In genomic region chr1:150561830-150562367, GRCh38 we compare ENCODE assay signal across 1 cellular context.
TF ChIP-seq lines count a peak whose summit lies in the region.

No MANE protein-coding gene starts in this region.

TF ChIP-seq in HepG2, 621 proteins besides CTCF, POLR2A, EP300 and RAD21 (continued from another document and continues in another):
- TF ChIP-seq ZNF607 (CRISPR knock-in tag; IDR thresholded peaks at IDR 0.05; ENCODE audit: borderline replicate concordance) (no peak), JUNB (CRISPR knock-in tag; IDR thresholded peaks at IDR 0.05; ENCODE audit: borderline replicate concordance) (no peak), ZNF12 (CRISPR knock-in tag; IDR thresholded peaks at IDR 0.05) (no peak), ZNF883 (CRISPR knock-in tag; IDR thresholded peaks at IDR 0.05; ENCODE audit: not compliant biosample characterization) (no peak), CEBPG (CRISPR knock-in tag; IDR thresholded peaks at IDR 0.05) (no peak; the same call in 1 of the 2 replicates), SMAD9 (CRISPR knock-in tag; IDR thresholded peaks at IDR 0.05) (no peak), ZNF784 (CRISPR knock-in tag; IDR thresholded peaks at IDR 0.05; ENCODE audit: borderline replicate concordance) (no peak), ZNF530 (CRISPR knock-in tag; IDR thresholded peaks at IDR 0.05; ENCODE audit: low read depth) (no peak), ELF1 (CRISPR knock-in tag; IDR thresholded peaks at IDR 0.05) (peak; percentile 58; the same call in 1 of the 2 replicates), ZNF710 (CRISPR knock-in tag; IDR thresholded peaks at IDR 0.05; ENCODE audit: borderline replicate concordance) (no peak), FOXK2 (IDR thresholded peaks at IDR 0.05) (no peak), ZBTB42 (CRISPR knock-in tag; IDR thresholded peaks at IDR 0.05) (0 out of 2 replicates have a peak, but pooled peaks have one; percentile 16), ZFP36L1 (CRISPR knock-in tag; IDR thresholded peaks at IDR 0.05) (no peak), ZNF383 (CRISPR knock-in tag; IDR thresholded peaks at IDR 0.05; ENCODE audit: borderline replicate concordance) (no peak), MAZ (IDR thresholded peaks at IDR 0.05; ENCODE audit: borderline replicate concordance, low read depth, low read length) (peak; percentile 75; the same call in 1 of the 2 replicates), MAZ (CRISPR knock-in tag; IDR thresholded peaks at IDR 0.05; ENCODE audit: low read depth) (peak; percentile 79), KDM3A (CRISPR knock-in tag; IDR thresholded peaks at IDR 0.05; ENCODE audit: low read depth) (no peak), SALL1 (CRISPR knock-in tag; IDR thresholded peaks at IDR 0.05) (no peak), ZFP62 (CRISPR knock-in tag; IDR thresholded peaks at IDR 0.05) (no peak), SOX13 (IDR thresholded peaks at IDR 0.05) (no peak), SOX13 (CRISPR knock-in tag; conservative IDR thresholded peaks at IDR 0.05 in 1 of 2, IDR thresholded peaks at IDR 0.05 in 1 of 2) (peak in 1 of 2 experiments; percentile 80; a peak in 2 of 4 replicates), ASH2L (IDR thresholded peaks at IDR 0.05; ENCODE audit: insufficient read length, low read depth, low read length) (no peak), ZNF30 (CRISPR knock-in tag; IDR thresholded peaks at IDR 0.05) (no peak), MBNL3 (CRISPR knock-in tag; conservative IDR thresholded peaks at IDR 0.05) (no peak), ZNF510 (CRISPR knock-in tag; IDR thresholded peaks at IDR 0.05; ENCODE audit: low read depth) (no peak), MYNN (CRISPR knock-in tag; IDR thresholded peaks at IDR 0.05; ENCODE audit: low read depth) (no peak), REXO4 (CRISPR knock-in tag; IDR thresholded peaks at IDR 0.05; ENCODE audit: borderline replicate concordance) (no peak), TRIM24 (CRISPR knock-in tag; IDR thresholded peaks at IDR 0.05) (no peak), SNAPC5 (CRISPR knock-in tag; IDR thresholded peaks at IDR 0.05; ENCODE audit: borderline replicate concordance) (0 out of 2 replicates have a peak, but pooled peaks have one; percentile 43), ZNF143 (CRISPR knock-in tag; IDR thresholded peaks at IDR 0.05) (no peak)
- TF ChIP-seq, protein P1, sequence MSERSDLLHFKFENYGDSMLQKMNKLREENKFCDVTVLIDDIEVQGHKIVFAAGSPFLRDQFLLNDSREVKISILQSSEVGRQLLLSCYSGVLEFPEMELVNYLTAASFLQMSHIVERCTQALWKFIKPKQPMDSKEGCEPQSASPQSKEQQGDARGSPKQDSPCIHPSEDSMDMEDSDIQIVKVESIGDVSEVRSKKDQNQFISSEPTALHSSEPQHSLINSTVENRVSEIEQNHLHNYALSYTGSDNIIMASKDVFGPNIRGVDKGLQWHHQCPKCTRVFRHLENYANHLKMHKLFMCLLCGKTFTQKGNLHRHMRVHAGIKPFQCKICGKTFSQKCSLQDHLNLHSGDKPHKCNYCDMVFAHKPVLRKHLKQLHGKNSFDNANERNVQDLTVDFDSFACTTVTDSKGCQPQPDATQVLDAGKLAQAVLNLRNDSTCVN (CRISPR knock-in tag; IDR thresholded peaks at IDR 0.05; ENCODE audit: borderline replicate concordance) = peak; percentile 62; the same call in 1 of the 2 replicates
- TF ChIP-seq, protein P2, sequence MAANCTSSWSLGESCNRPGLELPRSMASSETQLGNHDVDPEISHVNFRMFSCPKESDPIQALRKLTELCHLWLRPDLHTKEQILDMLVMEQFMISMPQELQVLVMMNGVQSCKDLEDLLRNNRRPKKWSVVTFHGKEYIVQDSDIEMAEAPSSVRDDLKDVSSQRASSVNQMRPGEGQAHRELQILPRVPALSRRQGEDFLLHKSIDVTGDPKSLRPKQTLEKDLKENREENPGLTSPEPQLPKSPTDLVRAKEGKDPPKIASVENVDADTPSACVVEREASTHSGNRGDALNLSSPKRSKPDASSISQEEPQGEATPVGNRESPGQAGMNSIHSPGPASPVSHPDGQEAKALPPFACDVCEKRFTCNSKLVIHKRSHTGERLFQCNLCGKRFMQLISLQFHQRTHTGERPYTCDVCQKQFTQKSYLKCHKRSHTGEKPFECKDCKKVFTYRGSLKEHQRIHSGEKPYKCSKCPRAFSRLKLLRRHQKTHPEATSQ (CRISPR knock-in tag; IDR thresholded peaks at IDR 0.05; ENCODE audit: borderline replicate concordance) = no peak
- TF ChIP-seq, protein P3, sequence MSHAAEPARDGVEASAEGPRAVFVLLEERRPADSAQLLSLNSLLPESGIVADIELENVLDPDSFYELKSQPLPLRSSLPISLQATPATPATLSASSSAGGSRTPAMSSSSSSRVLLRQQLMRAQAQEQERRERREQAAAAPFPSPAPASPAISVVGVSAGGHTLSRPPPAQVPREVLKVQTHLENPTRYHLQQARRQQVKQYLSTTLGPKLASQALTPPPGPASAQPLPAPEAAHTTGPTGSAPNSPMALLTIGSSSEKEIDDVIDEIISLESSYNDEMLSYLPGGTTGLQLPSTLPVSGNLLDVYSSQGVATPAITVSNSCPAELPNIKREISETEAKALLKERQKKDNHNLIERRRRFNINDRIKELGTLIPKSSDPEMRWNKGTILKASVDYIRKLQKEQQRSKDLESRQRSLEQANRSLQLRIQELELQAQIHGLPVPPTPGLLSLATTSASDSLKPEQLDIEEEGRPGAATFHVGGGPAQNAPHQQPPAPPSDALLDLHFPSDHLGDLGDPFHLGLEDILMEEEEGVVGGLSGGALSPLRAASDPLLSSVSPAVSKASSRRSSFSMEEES (CRISPR knock-in tag; IDR thresholded peaks at IDR 0.05) = peak; percentile 98
- TF ChIP-seq, protein P4, sequence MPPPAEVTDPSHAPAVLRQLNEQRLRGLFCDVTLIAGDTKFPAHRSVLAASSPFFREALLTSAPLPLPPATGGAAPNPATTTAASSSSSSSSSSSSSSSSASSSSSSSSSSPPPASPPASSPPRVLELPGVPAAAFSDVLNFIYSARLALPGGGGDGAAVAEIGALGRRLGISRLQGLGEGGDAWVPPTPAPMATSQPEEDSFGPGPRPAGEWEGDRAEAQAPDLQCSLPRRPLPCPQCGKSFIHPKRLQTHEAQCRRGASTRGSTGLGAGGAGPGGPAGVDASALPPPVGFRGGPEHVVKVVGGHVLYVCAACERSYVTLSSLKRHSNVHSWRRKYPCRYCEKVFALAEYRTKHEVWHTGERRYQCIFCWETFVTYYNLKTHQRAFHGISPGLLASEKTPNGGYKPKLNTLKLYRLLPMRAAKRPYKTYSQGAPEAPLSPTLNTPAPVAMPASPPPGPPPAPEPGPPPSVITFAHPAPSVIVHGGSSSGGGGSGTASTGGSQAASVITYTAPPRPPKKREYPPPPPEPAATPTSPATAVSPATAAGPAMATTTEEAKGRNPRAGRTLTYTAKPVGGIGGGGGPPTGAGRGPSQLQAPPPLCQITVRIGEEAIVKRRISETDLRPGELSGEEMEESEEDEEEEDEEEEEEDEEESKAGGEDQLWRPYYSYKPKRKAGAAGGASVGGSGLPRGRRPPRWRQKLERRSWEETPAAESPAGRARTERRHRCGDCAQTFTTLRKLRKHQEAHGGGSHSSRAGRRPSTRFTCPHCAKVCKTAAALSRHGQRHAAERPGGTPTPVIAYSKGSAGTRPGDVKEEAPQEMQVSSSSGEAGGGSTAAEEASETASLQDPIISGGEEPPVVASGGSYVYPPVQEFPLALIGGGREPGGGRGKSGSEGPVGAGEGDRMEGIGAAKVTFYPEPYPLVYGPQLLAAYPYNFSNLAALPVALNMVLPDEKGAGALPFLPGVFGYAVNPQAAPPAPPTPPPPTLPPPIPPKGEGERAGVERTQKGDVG (CRISPR knock-in tag; IDR thresholded peaks at IDR 0.05; ENCODE audit: borderline replicate concordance) = no peak
- TF ChIP-seq, protein P5, sequence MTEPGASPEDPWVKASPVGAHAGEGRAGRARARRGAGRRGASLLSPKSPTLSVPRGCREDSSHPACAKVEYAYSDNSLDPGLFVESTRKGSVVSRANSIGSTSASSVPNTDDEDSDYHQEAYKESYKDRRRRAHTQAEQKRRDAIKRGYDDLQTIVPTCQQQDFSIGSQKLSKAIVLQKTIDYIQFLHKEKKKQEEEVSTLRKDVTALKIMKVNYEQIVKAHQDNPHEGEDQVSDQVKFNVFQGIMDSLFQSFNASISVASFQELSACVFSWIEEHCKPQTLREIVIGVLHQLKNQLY (CRISPR knock-in tag; IDR thresholded peaks at IDR 0.05) = no peak; the same call in 1 of the 2 replicates
- TF ChIP-seq, protein P6, sequence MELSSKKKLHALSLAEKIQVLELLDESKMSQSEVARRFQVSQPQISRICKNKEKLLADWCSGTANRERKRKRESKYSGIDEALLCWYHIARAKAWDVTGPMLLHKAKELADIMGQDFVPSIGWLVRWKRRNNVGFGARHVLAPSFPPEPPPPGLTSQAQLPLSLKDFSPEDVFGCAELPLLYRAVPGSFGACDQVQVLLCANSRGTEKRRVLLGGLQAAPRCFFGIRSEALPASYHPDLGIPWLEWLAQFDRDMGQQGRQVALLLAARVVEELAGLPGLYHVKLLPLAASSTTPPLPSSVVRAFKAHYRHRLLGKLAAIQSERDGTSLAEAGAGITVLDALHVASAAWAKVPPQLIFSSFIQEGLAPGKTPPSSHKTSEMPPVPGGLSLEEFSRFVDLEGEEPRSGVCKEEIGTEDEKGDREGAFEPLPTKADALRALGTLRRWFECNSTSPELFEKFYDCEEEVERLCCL (CRISPR knock-in tag; IDR thresholded peaks at IDR 0.05; ENCODE audit: borderline replicate concordance) = no peak
- TF ChIP-seq, protein P7, sequence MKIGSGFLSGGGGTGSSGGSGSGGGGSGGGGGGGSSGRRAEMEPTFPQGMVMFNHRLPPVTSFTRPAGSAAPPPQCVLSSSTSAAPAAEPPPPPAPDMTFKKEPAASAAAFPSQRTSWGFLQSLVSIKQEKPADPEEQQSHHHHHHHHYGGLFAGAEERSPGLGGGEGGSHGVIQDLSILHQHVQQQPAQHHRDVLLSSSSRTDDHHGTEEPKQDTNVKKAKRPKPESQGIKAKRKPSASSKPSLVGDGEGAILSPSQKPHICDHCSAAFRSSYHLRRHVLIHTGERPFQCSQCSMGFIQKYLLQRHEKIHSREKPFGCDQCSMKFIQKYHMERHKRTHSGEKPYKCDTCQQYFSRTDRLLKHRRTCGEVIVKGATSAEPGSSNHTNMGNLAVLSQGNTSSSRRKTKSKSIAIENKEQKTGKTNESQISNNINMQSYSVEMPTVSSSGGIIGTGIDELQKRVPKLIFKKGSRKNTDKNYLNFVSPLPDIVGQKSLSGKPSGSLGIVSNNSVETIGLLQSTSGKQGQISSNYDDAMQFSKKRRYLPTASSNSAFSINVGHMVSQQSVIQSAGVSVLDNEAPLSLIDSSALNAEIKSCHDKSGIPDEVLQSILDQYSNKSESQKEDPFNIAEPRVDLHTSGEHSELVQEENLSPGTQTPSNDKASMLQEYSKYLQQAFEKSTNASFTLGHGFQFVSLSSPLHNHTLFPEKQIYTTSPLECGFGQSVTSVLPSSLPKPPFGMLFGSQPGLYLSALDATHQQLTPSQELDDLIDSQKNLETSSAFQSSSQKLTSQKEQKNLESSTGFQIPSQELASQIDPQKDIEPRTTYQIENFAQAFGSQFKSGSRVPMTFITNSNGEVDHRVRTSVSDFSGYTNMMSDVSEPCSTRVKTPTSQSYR (CRISPR knock-in tag; IDR thresholded peaks at IDR 0.05; ENCODE audit: borderline replicate concordance) = peak; percentile 51; the same call in 1 of the 2 replicates
- TF ChIP-seq, protein P8, sequence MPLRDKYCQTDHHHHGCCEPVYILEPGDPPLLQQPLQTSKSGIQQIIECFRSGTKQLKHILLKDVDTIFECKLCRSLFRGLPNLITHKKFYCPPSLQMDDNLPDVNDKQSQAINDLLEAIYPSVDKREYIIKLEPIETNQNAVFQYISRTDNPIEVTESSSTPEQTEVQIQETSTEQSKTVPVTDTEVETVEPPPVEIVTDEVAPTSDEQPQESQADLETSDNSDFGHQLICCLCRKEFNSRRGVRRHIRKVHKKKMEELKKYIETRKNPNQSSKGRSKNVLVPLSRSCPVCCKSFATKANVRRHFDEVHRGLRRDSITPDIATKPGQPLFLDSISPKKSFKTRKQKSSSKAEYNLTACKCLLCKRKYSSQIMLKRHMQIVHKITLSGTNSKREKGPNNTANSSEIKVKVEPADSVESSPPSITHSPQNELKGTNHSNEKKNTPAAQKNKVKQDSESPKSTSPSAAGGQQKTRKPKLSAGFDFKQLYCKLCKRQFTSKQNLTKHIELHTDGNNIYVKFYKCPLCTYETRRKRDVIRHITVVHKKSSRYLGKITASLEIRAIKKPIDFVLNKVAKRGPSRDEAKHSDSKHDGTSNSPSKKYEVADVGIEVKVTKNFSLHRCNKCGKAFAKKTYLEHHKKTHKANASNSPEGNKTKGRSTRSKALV (CRISPR knock-in tag; IDR thresholded peaks at IDR 0.05) = no peak
